Comparison of ENCODE assay signal across 8 cellular contexts in the genomic region with DNA sequence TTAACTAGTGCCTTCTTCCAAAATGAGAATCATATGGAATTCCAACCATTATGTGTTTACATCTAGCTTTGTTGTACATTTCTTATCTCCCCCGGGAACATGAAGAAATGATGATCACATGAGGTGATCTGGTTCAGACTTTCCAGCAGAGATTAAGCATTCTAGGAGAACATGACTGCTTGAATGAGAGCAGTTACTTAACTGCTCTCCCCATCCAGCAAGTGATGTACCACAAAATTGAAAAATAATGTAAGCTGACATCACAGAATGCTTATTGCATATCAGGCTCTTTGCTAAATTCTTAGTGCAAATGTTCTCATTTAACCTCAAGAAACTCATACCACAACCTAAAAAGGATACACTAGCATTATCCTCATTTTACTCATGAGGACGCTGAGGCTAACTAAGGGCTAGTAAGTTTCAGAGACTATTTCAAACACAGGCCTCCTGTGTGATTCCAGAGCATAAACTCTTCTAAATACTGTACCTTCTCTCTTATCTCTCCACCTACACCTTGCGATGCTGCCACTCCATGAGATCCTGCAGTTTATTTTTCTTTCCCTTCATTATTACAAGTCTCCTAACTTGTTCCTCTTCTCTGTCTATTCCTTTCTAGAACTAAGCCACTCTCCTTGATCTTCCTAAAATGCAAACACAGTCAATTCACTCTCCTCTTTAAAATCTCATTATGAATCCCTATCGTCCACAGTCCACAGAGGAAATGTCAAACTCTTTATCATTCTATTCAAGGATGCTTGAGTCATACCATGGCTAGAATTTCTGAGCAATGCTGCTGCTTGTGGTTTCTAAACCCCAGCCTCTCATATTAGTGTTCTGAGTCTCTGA.
DNase-seq lines count a peak whose midpoint lies in the region; ATAC-seq, FAIRE-seq and TF ChIP-seq lines count a peak whose summit lies in the region.

No MANE protein-coding gene starts in this region.

- H3K27me3 Mint-ChIP-seq in astrocyte (ENCODE audit: low read depth, unreplicated experiment): no peaks in the 10 kb centered on the region
- H3K27me3 Mint-ChIP-seq in CD8-positive, alpha-beta T cell (ENCODE audit: low read depth): no peaks in the 10 kb centered on the region

- H3K36me3 ChIP-seq in ACC112 (ENCODE audit: insufficient read depth, low read length) (no peaks in the 10 kb centered on the region), astrocyte (ENCODE audit: insufficient read depth, low read length) (no peaks in the 10 kb centered on the region)
- no peaks in the 10 kb centered on the region for H3K36me3 ChIP-seq in CD8-positive, alpha-beta T cell (ENCODE audit: insufficient read depth, low read length)

- peak overlapping the region; percentile 32 for H3K9ac ChIP-seq in astrocyte (ENCODE audit: low read length)

- H3K27me3 ChIP-seq in ACC112 (ENCODE audit: insufficient read depth, low read length) (no peaks in the 10 kb centered on the region), astrocyte (ENCODE audit: insufficient read depth, low read length) (no peaks in the 10 kb centered on the region)
- H3K27me3 ChIP-seq in CD8-positive, alpha-beta T cell (ENCODE audit: insufficient read depth, low read length): no peaks in the 10 kb centered on the region

- POLR2A ChIA-PET in CD8-positive, alpha-beta T cell (lab: Charles Lee): no interaction called here

- H3K36me3 Mint-ChIP-seq in astrocyte (ENCODE audit: low read depth, unreplicated experiment): no peaks in the 10 kb centered on the region
- no peaks in the 10 kb centered on the region for H3K36me3 Mint-ChIP-seq in CD8-positive, alpha-beta T cell

- intact Hi-C loops in CD8-positive, alpha-beta T cell (cut with DNase I, micrococcal nuclease): no loop called here

- TF ChIP-seq CTCF in astrocyte (IDR thresholded peaks at IDR 0.05; ENCODE audit: insufficient read depth, low read depth, low read length): no peak
- no peak for TF ChIP-seq CTCF in CD8-positive, alpha-beta T cell (IDR thresholded peaks at IDR 0.05)

- DNase-seq in astrocyte (ENCODE audit: low read depth): peak; percentile 99
- DNase-seq in DMS79 treated with DMSO at 0.1 percent for 48 hours (lab: John Stamatoyannopoulos, UW): no peak
- no peak for DNase-seq in HuH-7 (ENCODE audit: low spot score)
- DNase-seq in mucosa of gallbladder (ENCODE audit: low spot score): no peak
- no peak for DNase-seq in CD8-positive, alpha-beta T cell

- ATAC-seq in GM19328 (IDR thresholded peaks at IDR 0.05; ENCODE audit: unreplicated experiment): peak; percentile 82
- ATAC-seq in HG03159 (IDR thresholded peaks at IDR 0.05; ENCODE audit: unreplicated experiment): peak; percentile 72
- no peak for ATAC-seq in CD8-positive, alpha-beta T cell

- no peak overlapping the region for H2AFZ ChIP-seq in ACC112 (ENCODE audit: low read length, unreplicated experiment)
- H2AFZ ChIP-seq in astrocyte (ENCODE audit: low read depth, low read length): no peak overlapping the region

- H3K4me1 Mint-ChIP-seq in astrocyte (ENCODE audit: low read depth, unreplicated experiment): peaks cover 20% of the 10 kb centered on the region
- H3K4me1 Mint-ChIP-seq in CD8-positive, alpha-beta T cell (ENCODE audit: low read depth): no peaks in the 10 kb centered on the region

- H3K4me3 Mint-ChIP-seq in astrocyte (ENCODE audit: unreplicated experiment): peak overlapping the region; percentile 4
- no peak overlapping the region for H3K4me3 Mint-ChIP-seq in CD8-positive, alpha-beta T cell

- H3K4me1 ChIP-seq in ACC112 (ENCODE audit: control insufficient read depth, insufficient read depth, low read length, unreplicated experiment) (peaks cover 20% of the 10 kb centered on the region), astrocyte (ENCODE audit: insufficient read depth, low read length) (peaks cover 11% of the 10 kb centered on the region)
- H3K4me1 ChIP-seq in CD8-positive, alpha-beta T cell (ENCODE audit: insufficient read depth, low read length): no peaks in the 10 kb centered on the region

- CTCF ChIA-PET in CD8-positive, alpha-beta T cell (lab: Charles Lee): interaction anchor here (0.6 kb wide), 1 partner anchor 357 kb away, joined by 3 read pairs; no protein-coding TSS in a partner anchor

- peak overlapping the region; percentile 23 for H3K27ac Mint-ChIP-seq in astrocyte (ENCODE audit: unreplicated experiment)
- no peak overlapping the region for H3K27ac Mint-ChIP-seq in CD8-positive, alpha-beta T cell

- FAIRE-seq in astrocyte (lab: Jason Lieb, UNC): peak; percentile 99

- H3K79me2 ChIP-seq in ACC112 (ENCODE audit: control insufficient read depth, insufficient read depth, low read length, unreplicated experiment): no peaks in the 10 kb centered on the region
- no peaks in the 10 kb centered on the region for H3K79me2 ChIP-seq in astrocyte (ENCODE audit: insufficient read depth, low read length)

- H3K4me2 ChIP-seq in astrocyte (ENCODE audit: low read length): peak overlapping the region; percentile 69

- H3K4me3 ChIP-seq in ACC112 (ENCODE audit: low read depth, low read length) (no peak overlapping the region), astrocyte (ENCODE audit: insufficient read depth, low read depth, low read length) (no peak overlapping the region)
- no peak overlapping the region for H3K4me3 ChIP-seq in CD8-positive, alpha-beta T cell (ENCODE audit: low read depth, low read length)

- H3K9me3 Mint-ChIP-seq in astrocyte (ENCODE audit: unreplicated experiment): no peaks in the 10 kb centered on the region
- H3K9me3 Mint-ChIP-seq in CD8-positive, alpha-beta T cell: no peaks in the 10 kb centered on the region

- H3K27ac ChIP-seq in ACC112 (ENCODE audit: low read depth, low read length) (peak overlapping the region; percentile 9; the same call in 1 of the 2 replicates), astrocyte (ENCODE audit: low read depth, low read length) (peak overlapping the region; percentile 67)
- no peak overlapping the region for H3K27ac ChIP-seq in CD8-positive, alpha-beta T cell (ENCODE audit: low read depth, low read length)

- no peaks in the 10 kb centered on the region for H4K20me1 ChIP-seq in astrocyte (ENCODE audit: insufficient read depth, low read length)

- no peaks in the 10 kb centered on the region for H3K9me3 ChIP-seq in astrocyte (ENCODE audit: insufficient read depth, low read depth, low read length)
- no peaks in the 10 kb centered on the region for H3K9me3 ChIP-seq in CD8-positive, alpha-beta T cell (ENCODE audit: low read length)
